14 cellular contexts compared by ENCODE assay signal in the genomic region with DNA sequence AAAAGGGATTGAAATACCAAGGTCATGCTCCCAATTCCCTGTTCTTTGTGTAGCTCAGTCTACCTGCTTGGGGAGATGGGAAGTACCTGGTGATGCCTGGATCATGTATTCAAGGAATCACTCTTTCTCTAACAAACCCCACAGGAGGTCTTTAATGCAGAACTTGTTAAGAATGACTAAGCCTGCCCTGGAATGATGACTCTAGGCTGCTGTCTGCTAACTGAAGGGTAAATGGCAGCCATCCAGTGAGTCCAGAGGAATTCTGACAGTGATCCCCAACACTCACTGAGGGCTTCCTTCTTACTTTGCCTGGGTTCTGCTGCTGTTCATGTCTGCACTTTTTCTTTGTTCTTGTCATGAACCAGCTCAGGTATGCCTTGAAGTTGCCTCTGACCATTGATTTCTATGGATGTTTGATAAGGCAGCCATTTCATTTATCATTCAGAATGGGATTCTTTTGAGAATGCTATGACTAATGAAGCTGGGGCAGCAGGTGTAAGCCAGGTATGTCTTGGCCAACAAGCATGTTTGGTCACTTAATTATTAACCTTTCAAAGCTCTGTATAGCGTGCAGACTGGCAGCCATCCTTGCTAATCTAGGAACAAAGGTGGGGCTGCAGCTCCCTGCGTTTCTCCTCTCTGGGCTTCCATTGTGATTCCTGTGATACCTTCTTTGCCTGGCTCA. TPM values are rescaled to one million over a fixed set of nuclear protein-coding genes. Genes with fewer than 3 reads are reported as not detected.
A peak's percentile ranks its signal among the peaks of the same experiment; 100 is the strongest.
DNase-seq lines count a peak whose midpoint lies in the region; ATAC-seq, FAIRE-seq and TF ChIP-seq lines count a peak whose summit lies in the region.
"Had no signal": no experiment of that assay in that cellular context is flagged by ENCODE, and none has a peak within 500 bp of the region (broad histone marks: within the 10 kb centered on the region; RNA-seq: fewer than 3 reads in every experiment).

No MANE protein-coding gene starts in this region.

- H3K4me3 Mint-ChIP-seq in T-helper 2 cell treated with Interferon-gamma antibody and Interleukin-4, amounts not matched to agents 5 μg/mL and 100 μg/mL, for 36 hours = no peak overlapping the region
- H3K4me3 Mint-ChIP-seq: activated T-cell treated with anti-CD3 and anti-CD28 coated beads, Interleukin-2, amount 50 U/mL, for 4 hours had no signal

- peaks cover 37% of the 10 kb centered on the region for H3K36me3 ChIP-seq in RWPE2 (ENCODE audit: low read depth)
- H3K36me3 ChIP-seq: prostate gland had no signal

- no peaks in the 10 kb centered on the region for H3K27me3 ChIP-seq in RWPE2 (ENCODE audit: insufficient read depth, poor library complexity, severe bottlenecking)

- peak overlapping the region; percentile 28 for H3K27ac ChIP-seq in RWPE2 (ENCODE audit: poor library complexity, severe bottlenecking)
- H3K27ac ChIP-seq: prostate gland had no signal

- H3K27ac Mint-ChIP-seq in T-helper 2 cell treated with Interferon-gamma antibody and Interleukin-4, amounts not matched to agents 5 μg/mL and 100 μg/mL, for 36 hours = no peak overlapping the region

- H3K4me1 ChIP-seq in RWPE2 (ENCODE audit: insufficient read depth, poor library complexity, severe bottlenecking) = peaks cover 12% of the 10 kb centered on the region
- H3K4me1 ChIP-seq: prostate gland had no signal

- no peaks in the 10 kb centered on the region for H3K36me3 Mint-ChIP-seq in T-helper 2 cell treated with Interferon-gamma antibody and Interleukin-4, amounts not matched to agents 5 μg/mL and 100 μg/mL, for 36 hours (ENCODE audit: low read depth)

- H3K9me3 ChIP-seq in RWPE2 (ENCODE audit: severe bottlenecking) = no peaks in the 10 kb centered on the region
- H3K9me3 ChIP-seq: prostate gland had no signal

- no peak for TF ChIP-seq CTCF in RWPE2 (IDR thresholded peaks at IDR 0.05; ENCODE audit: poor library complexity, severe bottlenecking)
- TF ChIP-seq CTCF in fibroblast of the aortic adventitia (IDR thresholded peaks at IDR 0.05; ENCODE audit: insufficient read depth, low read length) = no peak
- no peak for TF ChIP-seq CTCF in D721Med (IDR thresholded peaks at IDR 0.05; ENCODE audit: insufficient read depth, missing control alignments)

- no peaks in the 10 kb centered on the region for H3K9me3 Mint-ChIP-seq in T-helper 2 cell treated with Interferon-gamma antibody and Interleukin-4, amounts not matched to agents 5 μg/mL and 100 μg/mL, for 36 hours
- H3K9me3 Mint-ChIP-seq: activated T-cell treated with anti-CD3 and anti-CD28 coated beads, Interleukin-2, amount 50 U/mL, for 4 hours had no signal

- no peak for FAIRE-seq in D721Med (lab: Jason Lieb, UNC)
- FAIRE-seq: colon, GM18507, islet of Langerhans, TTC549 had no signal

- peaks cover 28% of the 10 kb centered on the region for H3K27me3 Mint-ChIP-seq in T-helper 2 cell treated with Interferon-gamma antibody and Interleukin-4, amounts not matched to agents 5 μg/mL and 100 μg/mL, for 36 hours (ENCODE audit: low read depth)

- peak; percentile 76 for ATAC-seq in RWPE2 (ENCODE audit: low read depth)
- ATAC-seq: activated T-cell treated with anti-CD3 and anti-CD28 coated beads, Interleukin-2, amount 50 U/mL, for 4 hours had no signal

- no peak overlapping the region for H3K4me3 ChIP-seq in RWPE2 (ENCODE audit: severe bottlenecking)
- no peak overlapping the region for H3K4me3 ChIP-seq in fibroblast of the aortic adventitia (ENCODE audit: low read depth, low read length)
- H3K4me3 ChIP-seq: prostate gland had no signal

- H3K4me1 Mint-ChIP-seq in T-helper 2 cell treated with Interferon-gamma antibody and Interleukin-4, amounts not matched to agents 5 μg/mL and 100 μg/mL, for 36 hours (ENCODE audit: low read depth) = peaks cover 4% of the 10 kb centered on the region

- DNase-seq in DMS53 treated with DMSO at 0.1 percent for 48 hours (lab: John Stamatoyannopoulos, UW; ENCODE audit: unreplicated experiment) = peak; percentile 88
- no peak for DNase-seq in RWPE2 (ENCODE audit: low spot score)
- DNase-seq in fibroblast of the aortic adventitia (ENCODE audit: low read depth) = peak; percentile 54
- peak; percentile 91 for DNase-seq in renal cortical epithelial cell (ENCODE audit: low read depth)
- DNase-seq in ureter (ENCODE audit: low spot score) = no peak
- no peak for DNase-seq in T-helper 2 cell treated with Interferon-gamma antibody and Interleukin-4, amounts not matched to agents 5 μg/mL and 100 μg/mL, for 36 hours (ENCODE audit: low spot score)
- no peak for DNase-seq in D721Med (ENCODE audit: insufficient read length, low spot score)
- no peak for DNase-seq in stimulated activated CD4-positive, alpha-beta T cell treated with anti-CD3 and anti-CD28 coated beads, Interleukin-1b, Interleukin-23, amount 100 ng/mL, for 48 hours
- DNase-seq: activated T-cell treated with anti-CD3 and anti-CD28 coated beads, Interleukin-2, amount 50 U/mL, for 4 hours had no signal

RNA-seq across cellular contexts. Expression of gene PRSS23, which starts 11.4 kb away (rescaled TPM):
- 132 and 410 TPM in 2 replicates for total RNA-seq in fibroblast of the aortic adventitia (ENCODE audit: low replicate concordance)
- total RNA-seq in renal cortical epithelial cell = 197 and 327 TPM in 2 replicates
- 27.8 TPM for total RNA-seq in ureter

Comparison
In these comparisons a context has a peak if more than half of its experiments do, and no peak if none do; other contexts are left out.
1. DNase-seq: peak in DMS53 treated with DMSO at 0.1 percent for 48 hours (single experiment), fibroblast of the aortic adventitia (single experiment) and renal cortical epithelial cell (single experiment); none in RWPE2 (single experiment), ureter (single experiment), T-helper 2 cell treated with Interferon-gamma antibody and Interleukin-4, amounts not matched to agents 5 μg/mL and 100 μg/mL, for 36 hours (single experiment), D721Med (single experiment) and stimulated activated CD4-positive, alpha-beta T cell treated with anti-CD3 and anti-CD28 coated beads, Interleukin-1b, Interleukin-23, amount 100 ng/mL, for 48 hours (single experiment).